Comparison of ENCODE assay signal across 8 cellular contexts in the genomic region with DNA sequence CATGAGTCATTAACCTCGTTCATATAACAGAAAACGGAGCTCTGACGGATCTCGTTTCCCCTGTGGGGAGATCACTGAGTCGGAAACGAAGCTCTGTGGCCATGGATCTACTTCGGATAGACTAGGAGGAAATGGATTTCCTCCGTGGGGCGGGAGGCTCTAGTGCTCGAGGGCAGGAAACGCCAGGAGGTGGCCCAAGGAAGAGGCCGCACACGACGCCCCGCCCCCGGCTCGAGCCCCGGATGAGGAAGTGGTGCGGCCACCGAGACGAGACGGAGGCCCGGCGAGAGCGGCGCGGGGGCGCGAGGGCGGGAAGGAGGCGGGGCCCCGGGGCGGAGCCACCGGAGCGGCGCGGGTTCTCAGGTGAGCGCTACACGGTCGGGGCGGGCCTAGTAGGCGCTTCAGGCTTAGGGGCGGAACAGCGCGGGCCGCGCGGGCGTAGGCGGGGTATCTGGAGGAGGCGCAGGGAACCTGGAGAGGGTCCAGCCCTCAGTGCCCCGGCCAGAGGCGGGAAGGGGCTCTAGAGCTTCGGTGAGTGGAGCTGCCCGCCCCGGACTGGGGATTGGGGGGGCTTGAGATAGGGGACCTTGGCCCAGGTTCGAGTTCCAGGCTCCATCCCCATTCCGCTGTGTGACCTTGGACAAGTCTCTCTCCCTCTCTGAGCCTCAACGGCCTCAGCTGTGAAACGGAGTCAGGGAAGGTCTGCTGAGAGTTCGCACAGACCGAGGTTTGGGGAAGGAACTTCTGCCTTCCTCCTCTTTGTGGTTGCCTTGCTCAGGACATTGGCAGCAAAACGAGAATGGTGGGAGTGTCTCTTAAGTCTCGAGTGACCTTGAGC. TPM values are rescaled to one million over a fixed set of nuclear protein-coding genes. Genes with fewer than 3 reads are reported as not detected.
A peak's percentile ranks its signal among the peaks of the same experiment; 100 is the strongest.
DNase-seq lines count a peak whose midpoint lies in the region; ATAC-seq, FAIRE-seq and TF ChIP-seq lines count a peak whose summit lies in the region.

A gene (plus strand): TSS at position 386 of the 838 bp plus-strand sequence. CDS start 903 bp downstream, outside the sequence.

- DNase-seq in AG10803 (ENCODE audit: low read depth) = peak; percentile 91
- peak; percentile 86 for DNase-seq in NCI-H510A (lab: John Stamatoyannopoulos, UW)
- DNase-seq in activated CD4-positive, alpha-beta T cell treated with anti-CD3 and anti-CD28 coated beads for 1 hour = peak; percentile 95
- DNase-seq in cerebellar nuclear complex (lab: John Stamatoyannopoulos, UW) = peak; percentile 60 to 92
- DNase-seq in keratinocyte (ENCODE audit: low read depth, low spot score) = peak; percentile 64
- peak; percentile 96 to 97 for DNase-seq in stimulated activated CD4-positive, alpha-beta T cell treated with anti-CD3 and anti-CD28 coated beads, Interleukin-15, amount 100 ng/mL, for 1 hour (ENCODE audit: low read depth in 1 of 2, low spot score in 1 of 2)

- peaks cover 22% of the 10 kb centered on the region for H3K79me2 ChIP-seq in keratinocyte (ENCODE audit: control insufficient read depth, insufficient read depth, low read length)

- H3K4me1 ChIP-seq in keratinocyte (ENCODE audit: control insufficient read depth, extremely low read depth, insufficient read depth, low read length) = peaks cover 28% of the 10 kb centered on the region

- dilution Hi-C loops in keratinocyte (cut with MboI; ENCODE audit: extremely low pct_ligation_motif_present, low sequenced_read_pairs) = no loop called here

- H3K4me3 ChIP-seq in AG10803 (ENCODE audit: low read length) (peak within 1 kb of the TSS; percentile 89), keratinocyte (ENCODE audit: control insufficient read depth in 2 of 3, extremely low read depth in 1 of 3, insufficient read depth in 2 of 3, low read depth in 1 of 3, low read length in 3 of 3) (peak within 1 kb of the TSS; percentile 60 to 96 (median 87))

- H3K27ac ChIP-seq in keratinocyte (ENCODE audit: control insufficient read depth, insufficient read depth, low read length) = peak within 1 kb of the TSS; percentile 97

- H3K36me3 ChIP-seq in keratinocyte (ENCODE audit: control insufficient read depth in 2 of 2, extremely low read depth in 1 of 2, insufficient read depth in 2 of 2, low read length in 2 of 2) = peaks cover 3 to 5% of the 10 kb centered on the region in 2 experiments

- H4K20me1 ChIP-seq in keratinocyte (ENCODE audit: control insufficient read depth, extremely low read depth, insufficient read depth, low read length) = no peaks in the 10 kb centered on the region

- H3K27me3 ChIP-seq in keratinocyte (ENCODE audit: control insufficient read depth, extremely low read depth, insufficient read depth, low read length) = no peaks in the 10 kb centered on the region

- peak within 1 kb of the TSS; percentile 97 for H2AFZ ChIP-seq in keratinocyte (ENCODE audit: control insufficient read depth, low read length)

- H3K9me3 ChIP-seq in keratinocyte (ENCODE audit: control insufficient read depth, low read depth, low read length) = no peaks in the 10 kb centered on the region

- ATAC-seq in GM19043 (IDR thresholded peaks at IDR 0.05; ENCODE audit: low read depth, unreplicated experiment) = peak; percentile 49
- peak; percentile 70 for ATAC-seq in HG03354 (IDR thresholded peaks at IDR 0.05; ENCODE audit: poor library complexity, severe bottlenecking, unreplicated experiment)

- TF ChIP-seq CTCF in AG10803 (conservative IDR thresholded peaks at IDR 0.05; ENCODE audit: low read length) (no peak), keratinocyte (optimal IDR thresholded peaks at IDR 0.05 in 1 of 3, IDR thresholded peaks at IDR 0.05 in 1 of 3, conservative IDR thresholded peaks at IDR 0.05 in 1 of 3; ENCODE audit: extremely low read depth in 1 of 3, insufficient read depth in 2 of 3, low read length in 3 of 3) (no peak)

- H3K9me1 ChIP-seq in keratinocyte (ENCODE audit: control insufficient read depth, extremely low read depth, insufficient read depth, low read length) = no peaks in the 10 kb centered on the region

- peak within 1 kb of the TSS; percentile 93 for H3K9ac ChIP-seq in keratinocyte (ENCODE audit: control insufficient read depth, extremely low read depth, insufficient read depth, low read length)

- peak; percentile 56 for FAIRE-seq in keratinocyte (lab: Jason Lieb, UNC)

- H3K4me2 ChIP-seq in keratinocyte (ENCODE audit: control insufficient read depth, extremely low read depth, insufficient read depth, low read depth, low read length) = peak within 1 kb of the TSS; percentile 96

RNA-seq across cellular contexts. Expression of the gene that starts here (rescaled TPM):
- polyA plus RNA-seq in keratinocyte = 6.5 to 9.7 TPM (median 7.6 TPM) in 3 replicates
- polyA plus RNA-seq in keratinocyte (2011; ENCODE audit: low read depth) = 9.0 TPM
- polyA plus RNA-seq in keratinocyte (2011; cell fraction: cytosol; rRNA removed) = 3.4 and 3.6 TPM in 2 replicates
- polyA plus RNA-seq in keratinocyte (2011; cell fraction: nucleus; rRNA removed) = 12.9 and 17.3 TPM in 2 replicates
- polyA plus RNA-seq in keratinocyte (2012; ENCODE audit: low replicate concordance) = 5.2 and 6.3 TPM in 2 replicates
- 17.3 to 33.6 TPM (median 18.3 TPM) in 3 replicates for polyA minus RNA-seq in keratinocyte
- polyA minus RNA-seq in keratinocyte (2011; cell fraction: cytosol; rRNA and poly(A)+ RNA removed) = 7.7 TPM
- 13.1 and 27.9 TPM in 2 replicates for polyA minus RNA-seq in keratinocyte (2011; cell fraction: nucleus; rRNA and poly(A)+ RNA removed)

Comparison
In these comparisons a context has a peak if more than half of its experiments do, and no peak if none do; other contexts are left out.
1. Peak in every context shown above with its lines: DNase-seq, ATAC-seq, H3K4me3 ChIP-seq and H3K27ac ChIP-seq.